Comparison of ENCODE assay signal across 1 cellular context in genomic region chr5:139262414-139263139, GRCh38.
TF ChIP-seq lines count a peak whose summit lies in the region.

No MANE protein-coding gene starts in this region.

TF ChIP-seq in HEK293, 187 proteins besides CTCF, POLR2A, EP300 and RAD21 (continued from another document):
- TF ChIP-seq, protein P1, sequence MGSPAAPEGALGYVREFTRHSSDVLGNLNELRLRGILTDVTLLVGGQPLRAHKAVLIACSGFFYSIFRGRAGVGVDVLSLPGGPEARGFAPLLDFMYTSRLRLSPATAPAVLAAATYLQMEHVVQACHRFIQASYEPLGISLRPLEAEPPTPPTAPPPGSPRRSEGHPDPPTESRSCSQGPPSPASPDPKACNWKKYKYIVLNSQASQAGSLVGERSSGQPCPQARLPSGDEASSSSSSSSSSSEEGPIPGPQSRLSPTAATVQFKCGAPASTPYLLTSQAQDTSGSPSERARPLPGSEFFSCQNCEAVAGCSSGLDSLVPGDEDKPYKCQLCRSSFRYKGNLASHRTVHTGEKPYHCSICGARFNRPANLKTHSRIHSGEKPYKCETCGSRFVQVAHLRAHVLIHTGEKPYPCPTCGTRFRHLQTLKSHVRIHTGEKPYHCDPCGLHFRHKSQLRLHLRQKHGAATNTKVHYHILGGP (tag by site-specific recombination; IDR thresholded peaks at IDR 0.05), result peak; percentile 53; the same call in 1 of the 2 replicates
- TF ChIP-seq YY1 (tag by site-specific recombination; IDR thresholded peaks at IDR 0.05), result peak; percentile 56; the same call in 1 of the 2 replicates
- 0 out of 2 replicates have a peak, but pooled peaks have one; percentile 18 for TF ChIP-seq ZNF629 (tag by site-specific recombination; IDR thresholded peaks at IDR 0.05)
- TF ChIP-seq ZNF157 (tag by site-specific recombination; IDR thresholded peaks at IDR 0.05), result no peak
- no peak for TF ChIP-seq ZSCAN23 (tag by site-specific recombination; IDR thresholded peaks at IDR 0.05)
- TF ChIP-seq ZSCAN30 (tag by site-specific recombination; IDR thresholded peaks at IDR 0.05), result peak; percentile 93
- TF ChIP-seq, protein P2, sequence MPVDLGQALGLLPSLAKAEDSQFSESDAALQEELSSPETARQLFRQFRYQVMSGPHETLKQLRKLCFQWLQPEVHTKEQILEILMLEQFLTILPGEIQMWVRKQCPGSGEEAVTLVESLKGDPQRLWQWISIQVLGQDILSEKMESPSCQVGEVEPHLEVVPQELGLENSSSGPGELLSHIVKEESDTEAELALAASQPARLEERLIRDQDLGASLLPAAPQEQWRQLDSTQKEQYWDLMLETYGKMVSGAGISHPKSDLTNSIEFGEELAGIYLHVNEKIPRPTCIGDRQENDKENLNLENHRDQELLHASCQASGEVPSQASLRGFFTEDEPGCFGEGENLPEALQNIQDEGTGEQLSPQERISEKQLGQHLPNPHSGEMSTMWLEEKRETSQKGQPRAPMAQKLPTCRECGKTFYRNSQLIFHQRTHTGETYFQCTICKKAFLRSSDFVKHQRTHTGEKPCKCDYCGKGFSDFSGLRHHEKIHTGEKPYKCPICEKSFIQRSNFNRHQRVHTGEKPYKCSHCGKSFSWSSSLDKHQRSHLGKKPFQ (tag by site-specific recombination; IDR thresholded peaks at IDR 0.05), result no peak
- TF ChIP-seq ZNF423 (tag by site-specific recombination; IDR thresholded peaks at IDR 0.05), result no peak
- TF ChIP-seq ZNF2 (tag by site-specific recombination; IDR thresholded peaks at IDR 0.05), result peak; percentile 85
- TF ChIP-seq, protein P3, sequence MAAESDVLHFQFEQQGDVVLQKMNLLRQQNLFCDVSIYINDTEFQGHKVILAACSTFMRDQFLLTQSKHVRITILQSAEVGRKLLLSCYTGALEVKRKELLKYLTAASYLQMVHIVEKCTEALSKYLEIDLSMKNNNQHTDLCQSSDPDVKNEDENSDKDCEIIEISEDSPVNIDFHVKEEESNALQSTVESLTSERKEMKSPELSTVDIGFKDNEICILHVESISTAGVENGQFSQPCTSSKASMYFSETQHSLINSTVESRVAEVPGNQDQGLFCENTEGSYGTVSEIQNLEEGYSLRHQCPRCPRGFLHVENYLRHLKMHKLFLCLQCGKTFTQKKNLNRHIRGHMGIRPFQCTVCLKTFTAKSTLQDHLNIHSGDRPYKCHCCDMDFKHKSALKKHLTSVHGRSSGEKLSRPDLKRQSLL (tag by site-specific recombination; IDR thresholded peaks at IDR 0.05), result no peak
- no peak for TF ChIP-seq ZNF132 (tag by site-specific recombination; IDR thresholded peaks at IDR 0.05; ENCODE audit: borderline replicate concordance)
- TF ChIP-seq ZFHX2 (tag by site-specific recombination; conservative IDR thresholded peaks at IDR 0.05), result no peak
- TF ChIP-seq ZEB2 (tag by site-specific recombination; IDR thresholded peaks at IDR 0.05), result peak; percentile 42; the same call in 1 of the 2 replicates
- no peak for TF ChIP-seq ZNF596 (tag by site-specific recombination; IDR thresholded peaks at IDR 0.05)
